ENCODE assay signal across 26 cellular contexts in genomic region chr5:54094706-54095105, GRCh38.
"Had no signal": no experiment of that assay in that cellular context is flagged by ENCODE, and none has a peak within 500 bp of the region (broad histone marks: within the 10 kb centered on the region; RNA-seq: fewer than 3 reads in every experiment).

No MANE protein-coding gene starts in this region.

- H3K9me3 Mint-ChIP-seq: natural killer cell treated with Interleukin-12 subunit alpha and Interleukin-12 subunit beta and Interleukin-15 and Interleukin-18, amount 100 ng/mL, for 72 hours; stimulated activated naive B cell treated with anti-CD40 and anti-IgM and Interleukin-4, amounts not matched to agents 10 μg/mL and 1 μg/mL and 100 μg/mL, for 72 hours had no signal

- H3K4me3 Mint-ChIP-seq: activated naive CD8-positive, alpha-beta T cell; natural killer cell treated with Interleukin-12 subunit alpha and Interleukin-12 subunit beta and Interleukin-15 and Interleukin-18, amount 100 ng/mL, for 72 hours; stimulated activated naive B cell treated with anti-CD40 and anti-IgM and Interleukin-4, amounts not matched to agents 10 μg/mL and 1 μg/mL and 100 μg/mL, for 72 hours had no signal

- DNase-seq: activated CD4-positive, alpha-beta T cell treated with anti-CD3 and anti-CD28 coated beads for 48 hours; activated CD4-positive, alpha-beta T cell treated with anti-CD3 and anti-CD28 coated beads, Interleukin-2, amount 50 U/mL, for 48 hours; activated CD4-positive, CD25-positive, alpha-beta regulatory T cell; activated CD8-positive, alpha-beta memory T cell treated with anti-CD3 and anti-CD28 coated beads for 24 hours; activated effector memory CD4-positive, alpha-beta T cell treated with Interleukin-2 at 50 U/mL for 16 hours; activated naive CD4-positive, alpha-beta T cell treated with Interleukin-2 at 50 U/mL for 16 hours; anterior cingulate cortex; body of pancreas; effector CD8-positive, alpha-beta T cell; gastrocnemius medialis; head of caudate nucleus; hypothalamus; kidney glomerular epithelial cell; left lung; lower lobe of right lung; mesendoderm; ovary; retina; stimulated activated CD4-positive, alpha-beta T cell treated with anti-CD3 and anti-CD28 coated beads, Interleukin-1b, Interleukin-23, amount 100 ng/mL, for 48 hours; stimulated activated naive B cell treated with anti-CD40 and anti-IgM and Interleukin-4, amounts not matched to agents 10 μg/mL and 1 μg/mL and 100 μg/mL, for 72 hours; transverse colon had no signal

- H3K4me3 ChIP-seq: body of pancreas, gastrocnemius medialis, left lung, lower lobe of right lung, ovary, prostate gland, smooth muscle cell, transverse colon had no signal

- H3K36me3 Mint-ChIP-seq: natural killer cell treated with Interleukin-12 subunit alpha and Interleukin-12 subunit beta and Interleukin-15 and Interleukin-18, amount 100 ng/mL, for 72 hours had no signal

- H3K27me3 Mint-ChIP-seq: activated naive CD8-positive, alpha-beta T cell; natural killer cell treated with Interleukin-12 subunit alpha and Interleukin-12 subunit beta and Interleukin-15 and Interleukin-18, amount 100 ng/mL, for 72 hours; stimulated activated naive B cell treated with anti-CD40 and anti-IgM and Interleukin-4, amounts not matched to agents 10 μg/mL and 1 μg/mL and 100 μg/mL, for 72 hours had no signal

- H3K27ac ChIP-seq: body of pancreas, gastrocnemius medialis, left lung, lower lobe of right lung, neutrophil, ovary, prostate gland, transverse colon had no signal

- H3K27me3 ChIP-seq: body of pancreas, gastrocnemius medialis, left lung, neutrophil, ovary, transverse colon had no signal

- H3K9me3 ChIP-seq: body of pancreas, gastrocnemius medialis, left lung, lower lobe of right lung, neutrophil, ovary, prostate gland, transverse colon had no signal

- H3K27ac Mint-ChIP-seq: activated naive CD8-positive, alpha-beta T cell; natural killer cell treated with Interleukin-12 subunit alpha and Interleukin-12 subunit beta and Interleukin-15 and Interleukin-18, amount 100 ng/mL, for 72 hours had no signal

- H3K4me1 ChIP-seq: body of pancreas, gastrocnemius medialis, left lung, lower lobe of right lung, prostate gland had no signal

- H3K36me3 ChIP-seq: gastrocnemius medialis, left lung, lower lobe of right lung, neutrophil, ovary, prostate gland, transverse colon had no signal

- H3K4me2 ChIP-seq: smooth muscle cell had no signal
